ENCODE assay signal across 22 cellular contexts in genomic region chr22:37394341-37394740, GRCh38. TPM values are rescaled to one million over a fixed set of nuclear protein-coding genes. Genes with fewer than 3 reads are reported as not detected.
"Had no signal": no experiment of that assay in that cellular context is flagged by ENCODE, and none has a peak within 500 bp of the region (broad histone marks: within the 10 kb centered on the region; RNA-seq: fewer than 3 reads in every experiment).

No MANE protein-coding gene starts in this region.

- H3K4me1 ChIP-seq: colonic mucosa, heart left ventricle, right atrium auricular region, sigmoid colon, transverse colon had no signal

- H3K4me3 Mint-ChIP-seq: naive thymus-derived CD4-positive, alpha-beta T cell; nephron progenitor cell; stimulated activated naive B cell treated with anti-CD40 and anti-IgM and Interleukin-4, amounts not matched to agents 10 μg/mL and 1 μg/mL and 100 μg/mL, for 72 hours; stimulated activated naive CD8-positive, alpha-beta T cell treated with anti-CD3 and anti-CD28 coated beads, Interleukin-15, amount 100 ng/mL, for 72 hours had no signal

- H3K4me1 Mint-ChIP-seq: naive thymus-derived CD4-positive, alpha-beta T cell; stimulated activated naive CD8-positive, alpha-beta T cell treated with anti-CD3 and anti-CD28 coated beads, Interleukin-15, amount 100 ng/mL, for 72 hours had no signal

- H3K27ac Mint-ChIP-seq: naive thymus-derived CD4-positive, alpha-beta T cell; nephron progenitor cell; stimulated activated naive B cell treated with anti-CD40 and anti-IgM and Interleukin-4, amounts not matched to agents 10 μg/mL and 1 μg/mL and 100 μg/mL, for 72 hours had no signal

- H3K9me3 Mint-ChIP-seq: naive thymus-derived CD4-positive, alpha-beta T cell; nephron progenitor cell; stimulated activated naive B cell treated with anti-CD40 and anti-IgM and Interleukin-4, amounts not matched to agents 10 μg/mL and 1 μg/mL and 100 μg/mL, for 72 hours; stimulated activated naive CD8-positive, alpha-beta T cell treated with anti-CD3 and anti-CD28 coated beads, Interleukin-15, amount 100 ng/mL, for 72 hours had no signal

- DNase-seq: colonic mucosa; dermis blood vessel endothelial cell; effector CD4-positive, alpha-beta T cell; foreskin melanocyte; heart left ventricle; hippocampal formation; kidney glomerular epithelial cell; mammary epithelial cell; naive thymus-derived CD4-positive, alpha-beta T cell; nephron progenitor cell; posterior cingulate gyrus; sigmoid colon; stimulated activated CD4-positive, alpha-beta T cell treated with anti-CD3 and anti-CD28 coated beads, Interleukin-2, amount 100 ng/mL, for 24 hours; stimulated activated CD4-positive, alpha-beta T cell treated with anti-CD3 and anti-CD28 coated beads, Interleukin-4, amount 100 ng/mL, for 4 hours; stimulated activated naive B cell treated with anti-CD40 and anti-IgM and Interleukin-4, amounts not matched to agents 10 μg/mL and 1 μg/mL and 100 μg/mL, for 72 hours; stimulated activated naive CD8-positive, alpha-beta T cell treated with anti-CD3 and anti-CD28 coated beads, Interleukin-15, amount 100 ng/mL, for 72 hours; transverse colon had no signal

- ATAC-seq: heart left ventricle; naive thymus-derived CD4-positive, alpha-beta T cell; stimulated activated naive B cell treated with anti-CD40 and anti-IgM and Interleukin-4, amounts not matched to agents 10 μg/mL and 1 μg/mL and 100 μg/mL, for 72 hours; stimulated activated naive CD8-positive, alpha-beta T cell treated with anti-CD3 and anti-CD28 coated beads, Interleukin-15, amount 100 ng/mL, for 72 hours had no signal

- H3K36me3 Mint-ChIP-seq: naive thymus-derived CD4-positive, alpha-beta T cell; stimulated activated naive B cell treated with anti-CD40 and anti-IgM and Interleukin-4, amounts not matched to agents 10 μg/mL and 1 μg/mL and 100 μg/mL, for 72 hours had no signal

- H3K9me3 ChIP-seq: colonic mucosa, heart left ventricle, right atrium auricular region, sigmoid colon, thoracic aorta, transverse colon had no signal

- H3K36me3 ChIP-seq: colonic mucosa, heart left ventricle, right atrium auricular region, sigmoid colon, thoracic aorta, transverse colon had no signal

- H3K27me3 ChIP-seq: colonic mucosa, right atrium auricular region had no signal

- H3K27ac ChIP-seq: colonic mucosa, heart left ventricle, right atrium auricular region, sigmoid colon, skin epidermis, thoracic aorta, transverse colon had no signal

- H3K4me3 ChIP-seq: colonic mucosa, heart left ventricle, right atrium auricular region, sigmoid colon, skin epidermis, thoracic aorta, transverse colon had no signal

RNA-seq across cellular contexts. Expression of gene ELFN2, which starts 32.9 kb away (rescaled TPM):
- total RNA-seq: mesenteric fat pad, right atrium auricular region, subcutaneous adipose tissue, thoracic aorta had no signal
